1 cellular context compared by ENCODE assay signal in the genomic region with DNA sequence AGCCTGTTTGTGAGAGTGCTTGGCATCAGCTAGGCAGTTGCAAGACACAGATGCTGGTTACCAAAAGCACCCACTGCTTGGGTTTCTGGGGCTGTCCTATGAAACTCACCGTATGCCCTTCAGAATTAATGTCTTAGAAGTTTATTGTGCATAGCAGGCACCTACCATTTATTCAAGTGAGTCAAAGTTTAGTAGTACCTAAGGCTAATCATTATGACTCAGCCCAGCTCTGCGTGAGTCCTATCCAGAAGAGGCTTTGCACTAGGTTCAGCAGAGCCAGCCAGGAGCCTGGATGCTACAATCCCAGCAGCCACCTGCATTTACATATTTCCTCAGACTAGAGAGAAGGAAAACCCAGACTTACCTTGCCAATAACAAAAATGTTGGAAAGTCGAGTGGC.
TF ChIP-seq lines count a peak whose summit lies in the region.

No MANE protein-coding gene starts in this region.

TF ChIP-seq in GM12878, 131 proteins besides CTCF, POLR2A, EP300 and RAD21:
- no peak for TF ChIP-seq SIX5 (IDR thresholded peaks at IDR 0.05; ENCODE audit: low read depth, low read length, severe bottlenecking)
- TF ChIP-seq, protein P1, sequence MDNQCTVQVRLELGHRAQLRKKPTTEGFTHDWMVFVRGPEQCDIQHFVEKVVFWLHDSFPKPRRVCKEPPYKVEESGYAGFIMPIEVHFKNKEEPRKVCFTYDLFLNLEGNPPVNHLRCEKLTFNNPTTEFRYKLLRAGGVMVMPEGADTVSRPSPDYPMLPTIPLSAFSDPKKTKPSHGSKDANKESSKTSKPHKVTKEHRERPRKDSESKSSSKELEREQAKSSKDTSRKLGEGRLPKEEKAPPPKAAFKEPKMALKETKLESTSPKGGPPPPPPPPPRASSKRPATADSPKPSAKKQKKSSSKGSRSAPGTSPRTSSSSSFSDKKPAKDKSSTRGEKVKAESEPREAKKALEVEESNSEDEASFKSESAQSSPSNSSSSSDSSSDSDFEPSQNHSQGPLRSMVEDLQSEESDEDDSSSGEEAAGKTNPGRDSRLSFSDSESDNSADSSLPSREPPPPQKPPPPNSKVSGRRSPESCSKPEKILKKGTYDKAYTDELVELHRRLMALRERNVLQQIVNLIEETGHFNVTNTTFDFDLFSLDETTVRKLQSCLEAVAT (IDR thresholded peaks at IDR 0.05), result no peak
- TF ChIP-seq, protein P2, sequence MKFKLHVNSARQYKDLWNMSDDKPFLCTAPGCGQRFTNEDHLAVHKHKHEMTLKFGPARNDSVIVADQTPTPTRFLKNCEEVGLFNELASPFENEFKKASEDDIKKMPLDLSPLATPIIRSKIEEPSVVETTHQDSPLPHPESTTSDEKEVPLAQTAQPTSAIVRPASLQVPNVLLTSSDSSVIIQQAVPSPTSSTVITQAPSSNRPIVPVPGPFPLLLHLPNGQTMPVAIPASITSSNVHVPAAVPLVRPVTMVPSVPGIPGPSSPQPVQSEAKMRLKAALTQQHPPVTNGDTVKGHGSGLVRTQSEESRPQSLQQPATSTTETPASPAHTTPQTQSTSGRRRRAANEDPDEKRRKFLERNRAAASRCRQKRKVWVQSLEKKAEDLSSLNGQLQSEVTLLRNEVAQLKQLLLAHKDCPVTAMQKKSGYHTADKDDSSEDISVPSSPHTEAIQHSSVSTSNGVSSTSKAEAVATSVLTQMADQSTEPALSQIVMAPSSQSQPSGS (IDR thresholded peaks at IDR 0.05; ENCODE audit: low read length), result no peak
- TF ChIP-seq, protein P3, sequence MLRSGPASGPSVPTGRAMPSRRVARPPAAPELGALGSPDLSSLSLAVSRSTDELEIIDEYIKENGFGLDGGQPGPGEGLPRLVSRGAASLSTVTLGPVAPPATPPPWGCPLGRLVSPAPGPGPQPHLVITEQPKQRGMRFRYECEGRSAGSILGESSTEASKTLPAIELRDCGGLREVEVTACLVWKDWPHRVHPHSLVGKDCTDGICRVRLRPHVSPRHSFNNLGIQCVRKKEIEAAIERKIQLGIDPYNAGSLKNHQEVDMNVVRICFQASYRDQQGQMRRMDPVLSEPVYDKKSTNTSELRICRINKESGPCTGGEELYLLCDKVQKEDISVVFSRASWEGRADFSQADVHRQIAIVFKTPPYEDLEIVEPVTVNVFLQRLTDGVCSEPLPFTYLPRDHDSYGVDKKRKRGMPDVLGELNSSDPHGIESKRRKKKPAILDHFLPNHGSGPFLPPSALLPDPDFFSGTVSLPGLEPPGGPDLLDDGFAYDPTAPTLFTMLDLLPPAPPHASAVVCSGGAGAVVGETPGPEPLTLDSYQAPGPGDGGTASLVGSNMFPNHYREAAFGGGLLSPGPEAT (IDR thresholded peaks at IDR 0.05; ENCODE audit: low read depth), result no peak
- no peak for TF ChIP-seq CREB1 (IDR thresholded peaks at IDR 0.05; ENCODE audit: low read depth)
- TF ChIP-seq YBX1 (IDR thresholded peaks at IDR 0.05), result no peak
- TF ChIP-seq RB1 (IDR thresholded peaks at IDR 0.05; ENCODE audit: borderline replicate concordance), result no peak
- TF ChIP-seq NR2F1 (conservative IDR thresholded peaks at IDR 0.05), result no peak
- no peak for TF ChIP-seq HDAC2 (IDR thresholded peaks at IDR 0.05)
- no peak for TF ChIP-seq SMAD1 (IDR thresholded peaks at IDR 0.05; ENCODE audit: low read depth, partially characterized antibody)
- TF ChIP-seq BHLHE40 (IDR thresholded peaks at IDR 0.05; ENCODE audit: borderline replicate concordance in 1 of 2, low read depth in 2 of 2, low read length in 1 of 2), result no peak
- TF ChIP-seq, protein P4, sequence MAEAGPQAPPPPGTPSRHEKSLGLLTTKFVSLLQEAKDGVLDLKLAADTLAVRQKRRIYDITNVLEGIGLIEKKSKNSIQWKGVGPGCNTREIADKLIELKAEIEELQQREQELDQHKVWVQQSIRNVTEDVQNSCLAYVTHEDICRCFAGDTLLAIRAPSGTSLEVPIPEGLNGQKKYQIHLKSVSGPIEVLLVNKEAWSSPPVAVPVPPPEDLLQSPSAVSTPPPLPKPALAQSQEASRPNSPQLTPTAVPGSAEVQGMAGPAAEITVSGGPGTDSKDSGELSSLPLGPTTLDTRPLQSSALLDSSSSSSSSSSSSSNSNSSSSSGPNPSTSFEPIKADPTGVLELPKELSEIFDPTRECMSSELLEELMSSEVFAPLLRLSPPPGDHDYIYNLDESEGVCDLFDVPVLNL (IDR thresholded peaks at IDR 0.05; ENCODE audit: low read depth, low read length), result no peak
- TF ChIP-seq, protein P5, sequence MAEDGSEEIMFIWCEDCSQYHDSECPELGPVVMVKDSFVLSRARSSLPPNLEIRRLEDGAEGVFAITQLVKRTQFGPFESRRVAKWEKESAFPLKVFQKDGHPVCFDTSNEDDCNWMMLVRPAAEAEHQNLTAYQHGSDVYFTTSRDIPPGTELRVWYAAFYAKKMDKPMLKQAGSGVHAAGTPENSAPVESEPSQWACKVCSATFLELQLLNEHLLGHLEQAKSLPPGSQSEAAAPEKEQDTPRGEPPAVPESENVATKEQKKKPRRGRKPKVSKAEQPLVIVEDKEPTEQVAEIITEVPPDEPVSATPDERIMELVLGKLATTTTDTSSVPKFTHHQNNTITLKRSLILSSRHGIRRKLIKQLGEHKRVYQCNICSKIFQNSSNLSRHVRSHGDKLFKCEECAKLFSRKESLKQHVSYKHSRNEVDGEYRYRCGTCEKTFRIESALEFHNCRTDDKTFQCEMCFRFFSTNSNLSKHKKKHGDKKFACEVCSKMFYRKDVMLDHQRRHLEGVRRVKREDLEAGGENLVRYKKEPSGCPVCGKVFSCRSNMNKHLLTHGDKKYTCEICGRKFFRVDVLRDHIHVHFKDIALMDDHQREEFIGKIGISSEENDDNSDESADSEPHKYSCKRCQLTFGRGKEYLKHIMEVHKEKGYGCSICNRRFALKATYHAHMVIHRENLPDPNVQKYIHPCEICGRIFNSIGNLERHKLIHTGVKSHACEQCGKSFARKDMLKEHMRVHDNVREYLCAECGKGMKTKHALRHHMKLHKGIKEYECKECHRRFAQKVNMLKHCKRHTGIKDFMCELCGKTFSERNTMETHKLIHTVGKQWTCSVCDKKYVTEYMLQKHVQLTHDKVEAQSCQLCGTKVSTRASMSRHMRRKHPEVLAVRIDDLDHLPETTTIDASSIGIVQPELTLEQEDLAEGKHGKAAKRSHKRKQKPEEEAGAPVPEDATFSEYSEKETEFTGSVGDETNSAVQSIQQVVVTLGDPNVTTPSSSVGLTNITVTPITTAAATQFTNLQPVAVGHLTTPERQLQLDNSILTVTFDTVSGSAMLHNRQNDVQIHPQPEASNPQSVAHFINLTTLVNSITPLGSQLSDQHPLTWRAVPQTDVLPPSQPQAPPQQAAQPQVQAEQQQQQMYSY (CRISPR knock-in tag; IDR thresholded peaks at IDR 0.05), result no peak
- TF ChIP-seq, protein P6, sequence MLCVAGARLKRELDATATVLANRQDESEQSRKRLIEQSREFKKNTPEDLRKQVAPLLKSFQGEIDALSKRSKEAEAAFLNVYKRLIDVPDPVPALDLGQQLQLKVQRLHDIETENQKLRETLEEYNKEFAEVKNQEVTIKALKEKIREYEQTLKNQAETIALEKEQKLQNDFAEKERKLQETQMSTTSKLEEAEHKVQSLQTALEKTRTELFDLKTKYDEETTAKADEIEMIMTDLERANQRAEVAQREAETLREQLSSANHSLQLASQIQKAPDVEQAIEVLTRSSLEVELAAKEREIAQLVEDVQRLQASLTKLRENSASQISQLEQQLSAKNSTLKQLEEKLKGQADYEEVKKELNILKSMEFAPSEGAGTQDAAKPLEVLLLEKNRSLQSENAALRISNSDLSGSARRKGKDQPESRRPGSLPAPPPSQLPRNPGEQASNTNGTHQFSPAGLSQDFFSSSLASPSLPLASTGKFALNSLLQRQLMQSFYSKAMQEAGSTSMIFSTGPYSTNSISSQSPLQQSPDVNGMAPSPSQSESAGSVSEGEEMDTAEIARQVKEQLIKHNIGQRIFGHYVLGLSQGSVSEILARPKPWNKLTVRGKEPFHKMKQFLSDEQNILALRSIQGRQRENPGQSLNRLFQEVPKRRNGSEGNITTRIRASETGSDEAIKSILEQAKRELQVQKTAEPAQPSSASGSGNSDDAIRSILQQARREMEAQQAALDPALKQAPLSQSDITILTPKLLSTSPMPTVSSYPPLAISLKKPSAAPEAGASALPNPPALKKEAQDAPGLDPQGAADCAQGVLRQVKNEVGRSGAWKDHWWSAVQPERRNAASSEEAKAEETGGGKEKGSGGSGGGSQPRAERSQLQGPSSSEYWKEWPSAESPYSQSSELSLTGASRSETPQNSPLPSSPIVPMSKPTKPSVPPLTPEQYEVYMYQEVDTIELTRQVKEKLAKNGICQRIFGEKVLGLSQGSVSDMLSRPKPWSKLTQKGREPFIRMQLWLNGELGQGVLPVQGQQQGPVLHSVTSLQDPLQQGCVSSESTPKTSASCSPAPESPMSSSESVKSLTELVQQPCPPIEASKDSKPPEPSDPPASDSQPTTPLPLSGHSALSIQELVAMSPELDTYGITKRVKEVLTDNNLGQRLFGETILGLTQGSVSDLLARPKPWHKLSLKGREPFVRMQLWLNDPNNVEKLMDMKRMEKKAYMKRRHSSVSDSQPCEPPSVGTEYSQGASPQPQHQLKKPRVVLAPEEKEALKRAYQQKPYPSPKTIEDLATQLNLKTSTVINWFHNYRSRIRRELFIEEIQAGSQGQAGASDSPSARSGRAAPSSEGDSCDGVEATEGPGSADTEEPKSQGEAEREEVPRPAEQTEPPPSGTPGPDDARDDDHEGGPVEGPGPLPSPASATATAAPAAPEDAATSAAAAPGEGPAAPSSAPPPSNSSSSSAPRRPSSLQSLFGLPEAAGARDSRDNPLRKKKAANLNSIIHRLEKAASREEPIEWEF (IDR thresholded peaks at IDR 0.05; ENCODE audit: insufficient replicate concordance, low read depth, low read length), result no peak
